Comparison of ENCODE assay signal across 27 cellular contexts in the genomic region with DNA sequence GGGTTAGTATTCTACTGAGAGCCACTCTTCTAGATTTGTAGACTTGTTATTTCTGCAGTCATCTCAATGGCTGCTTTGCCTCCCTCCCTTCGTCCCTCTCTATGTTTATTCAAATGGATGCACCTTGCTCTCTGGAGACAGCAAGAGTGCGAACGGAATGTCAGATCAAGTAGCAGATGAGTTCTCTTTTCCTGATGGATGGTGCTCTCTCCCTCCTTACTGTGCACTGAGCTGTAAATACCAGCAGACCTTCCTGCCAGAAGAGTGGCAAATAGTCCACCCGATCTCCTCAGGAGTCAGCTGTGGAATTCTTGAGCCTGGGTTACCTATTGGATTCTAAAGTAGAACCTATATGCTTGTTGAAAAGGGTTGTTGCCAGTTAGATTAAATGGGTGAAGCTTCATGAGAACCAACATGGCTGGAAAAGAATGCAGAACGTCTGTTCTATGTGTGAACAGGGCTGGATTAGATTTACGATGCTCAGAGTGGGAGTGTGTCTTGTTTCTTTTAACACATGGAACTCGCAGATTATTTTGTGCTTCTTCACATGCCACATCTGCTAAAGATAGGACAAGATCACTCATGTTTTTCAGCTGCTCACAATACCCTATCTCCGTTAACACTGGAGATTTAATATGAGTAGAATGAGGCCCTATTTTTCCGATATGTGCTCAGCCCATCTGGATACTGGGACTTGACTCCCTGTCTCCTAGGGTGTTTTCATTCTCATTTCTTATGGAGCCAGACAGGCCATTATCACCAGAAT. TPM values are rescaled to one million over a fixed set of nuclear protein-coding genes. Genes with fewer than 3 reads are reported as not detected.
A peak's percentile ranks its signal among the peaks of the same experiment; 100 is the strongest.
DNase-seq lines count a peak whose midpoint lies in the region; ATAC-seq lines count a peak whose summit lies in the region.
"Had no signal": no experiment of that assay in that cellular context is flagged by ENCODE, and none has a peak within 500 bp of the region (broad histone marks: within the 10 kb centered on the region; RNA-seq: fewer than 3 reads in every experiment).

No MANE protein-coding gene starts in this region.

- DNase-seq in activated CD4-positive, alpha-beta T cell treated with anti-CD3 and anti-CD28 coated beads for 36 hours, result no peak
- no peak for DNase-seq in activated CD4-positive, alpha-beta T cell treated with anti-CD3 and anti-CD28 coated beads for 4 hours
- DNase-seq in caudate nucleus (lab: John Stamatoyannopoulos, UW) (peak in 1 of 61 donors; percentile 11), retina (peak; percentile 48), GF-D8 (lab: John Stamatoyannopoulos, UW) (no peak)
- DNase-seq: activated CD4-positive, alpha-beta T cell treated with anti-CD3 and anti-CD28 coated beads, Interleukin-2, amount 50 U/mL, for 4 hours; activated naive CD4-positive, alpha-beta T cell treated with anti-CD3 and anti-CD28 coated beads, Interleukin-2, amount 50 U/mL, for 16 hours; cerebellar nuclear complex; DMS79 treated with DMSO at 0.1 percent for 48 hours; foreskin melanocyte; hippocampal formation; IMR-90; kidney; mammary epithelial cell; NCI-H2107; small intestine; stimulated activated CD4-positive, alpha-beta T cell treated with anti-CD3 and anti-CD28 coated beads, Interleukin-2, amount 100 ng/mL, for 24 hours; stimulated activated naive B cell treated with anti-CD40 and anti-IgM and Interleukin-4, amounts not matched to agents 10 μg/mL and 1 μg/mL and 100 μg/mL, for 72 hours; T-helper 17 cell had no signal

- intact Hi-C loops in activated CD4-positive, alpha-beta T cell treated with anti-CD3 and anti-CD28 coated beads for 36 hours (cut with DNase I, micrococcal nuclease), result loop anchor here in 1 of 2 experiments (5.0 to 10.0 kb wide), 5 partner anchors 415 to 1410 kb away; a partner anchor contains a TSS

- no peak overlapping the region; the same call in 1 of the 2 replicates for H3K4me3 ChIP-seq in HUES6 (ENCODE audit: low read depth, low read length)
- H3K4me3 ChIP-seq: SK-N-MC, tibial nerve had no signal

- H3K27ac Mint-ChIP-seq in activated CD4-positive, alpha-beta T cell treated with anti-CD3 and anti-CD28 coated beads for 36 hours, result peak overlapping the region; percentile 82
- H3K27ac Mint-ChIP-seq: B cell; stimulated activated naive B cell treated with anti-CD40 and anti-IgM and Interleukin-4, amounts not matched to agents 10 μg/mL and 1 μg/mL and 100 μg/mL, for 72 hours had no signal

- peaks cover 39% of the 10 kb centered on the region for H3K27me3 Mint-ChIP-seq in activated CD4-positive, alpha-beta T cell treated with anti-CD3 and anti-CD28 coated beads for 36 hours

- ATAC-seq in activated CD4-positive, alpha-beta T cell treated with anti-CD3 and anti-CD28 coated beads for 36 hours, result no peak
- no peak for ATAC-seq in GM18519 (IDR thresholded peaks at IDR 0.05; ENCODE audit: low FRiP score, unreplicated experiment)
- ATAC-seq in GM19463 (IDR thresholded peaks at IDR 0.05; ENCODE audit: unreplicated experiment), result no peak
- ATAC-seq: esophagus mucosa; stimulated activated naive B cell treated with anti-CD40 and anti-IgM and Interleukin-4, amounts not matched to agents 10 μg/mL and 1 μg/mL and 100 μg/mL, for 72 hours; T-helper 17 cell had no signal

- H3K9me3 ChIP-seq in HUES6 (ENCODE audit: control insufficient read depth, insufficient read depth, low read depth, low read length), result no peaks in the 10 kb centered on the region
- H3K9me3 ChIP-seq: tibial nerve had no signal

- H3K4me3 Mint-ChIP-seq in activated CD4-positive, alpha-beta T cell treated with anti-CD3 and anti-CD28 coated beads for 36 hours, result no peak overlapping the region
- H3K4me3 Mint-ChIP-seq: stimulated activated naive B cell treated with anti-CD40 and anti-IgM and Interleukin-4, amounts not matched to agents 10 μg/mL and 1 μg/mL and 100 μg/mL, for 72 hours had no signal

- CTCF ChIA-PET in activated CD4-positive, alpha-beta T cell treated with anti-CD3 and anti-CD28 coated beads for 36 hours (lab: Charles Lee), result interaction anchor here (0.7 kb wide), 1 partner anchor 72 kb away, joined by 3 read pairs; no protein-coding TSS in a partner anchor

- no peak overlapping the region for H3K9ac ChIP-seq in HUES6 (ENCODE audit: low read length)

- H3K4me1 ChIP-seq in HUES6 (ENCODE audit: control insufficient read depth, insufficient read depth, low read length), result peaks cover 40% of the 10 kb centered on the region

- peaks cover 54% of the 10 kb centered on the region for H3K4me1 Mint-ChIP-seq in activated CD4-positive, alpha-beta T cell treated with anti-CD3 and anti-CD28 coated beads for 36 hours

- H3K27me3 ChIP-seq in HUES6 (ENCODE audit: control insufficient read depth, insufficient read depth, low read length), result peaks cover 18% of the 10 kb centered on the region

- H3K36me3 ChIP-seq in HUES6 (ENCODE audit: control insufficient read depth, insufficient read depth, low read length), result no peaks in the 10 kb centered on the region
- H3K36me3 ChIP-seq: tibial nerve had no signal

- no peaks in the 10 kb centered on the region for H3K36me3 Mint-ChIP-seq in activated CD4-positive, alpha-beta T cell treated with anti-CD3 and anti-CD28 coated beads for 36 hours (ENCODE audit: low read depth)

- H3K27ac ChIP-seq in HUES6 (ENCODE audit: low read depth, low read length) (peak overlapping the region; percentile 32; the same call in 1 of the 2 replicates), caudate nucleus (ENCODE audit: low read depth, low read length) (peak overlapping the region; percentile 71)
- H3K27ac ChIP-seq: SK-N-MC, tibial nerve had no signal

- POLR2A ChIA-PET in activated CD4-positive, alpha-beta T cell treated with anti-CD3 and anti-CD28 coated beads for 36 hours (lab: Charles Lee), result interaction anchor here (0.6 to 0.7 kb wide), 2 partner anchors 9 to 261 kb away, joined by 3 to 5 read pairs; no protein-coding TSS in a partner anchor

- H3K9me3 Mint-ChIP-seq in activated CD4-positive, alpha-beta T cell treated with anti-CD3 and anti-CD28 coated beads for 36 hours (ENCODE audit: low read depth), result no peaks in the 10 kb centered on the region
- H3K9me3 Mint-ChIP-seq: stimulated activated naive B cell treated with anti-CD40 and anti-IgM and Interleukin-4, amounts not matched to agents 10 μg/mL and 1 μg/mL and 100 μg/mL, for 72 hours had no signal

RNA-seq across cellular contexts. Expression of a gene that starts 6.1 kb away (rescaled TPM):
- 1 to 10 TPM; 1.5 to 2.3 TPM for total RNA-seq in activated CD4-positive, alpha-beta T cell treated with anti-CD3 and anti-CD28 coated beads for 36 hours
- total RNA-seq: pulmonary artery endothelial cell had no signal
